Comparison of ENCODE assay signal across 17 cellular contexts in genomic region chr9:6922124-6922676, GRCh38.
"Had no signal": no experiment of that assay in that cellular context is flagged by ENCODE, and none has a peak within 500 bp of the region (broad histone marks: within the 10 kb centered on the region; RNA-seq: fewer than 3 reads in every experiment).

No MANE protein-coding gene starts in this region.

- H3K9me3 ChIP-seq: gastrocnemius medialis, right lobe of liver, thyroid gland had no signal

- H3K36me3 ChIP-seq: brain microvascular endothelial cell, gastrocnemius medialis, right lobe of liver, thyroid gland had no signal

- H3K27ac Mint-ChIP-seq: activated CD4-positive, alpha-beta T cell treated with anti-CD3 and anti-CD28 coated beads, Interleukin-2, amount 10 ng/mL, durations not matched to agents 7 days and 5 days; activated T-helper 1 cell treated with anti-CD3 and anti-CD28 coated beads, Interleukin-12 subunit alpha, Interleukin-12 subunit beta, Interleukin-2, Interleukin-4 antibody, amounts not matched to agents 30 ng/mL and 10 ng/mL and 1 ng/mL, durations not matched to agents 14 hours and 24 hours and 36 hours had no signal

- H3K79me2 ChIP-seq: parathyroid adenoma had no signal

- ATAC-seq: activated CD4-positive, CD25-positive, alpha-beta regulatory T cell treated with anti-CD3 and anti-CD28 coated beads, Interleukin-2, amount 50 U/mL, for 24 hours; gastrocnemius medialis; left lobe of liver; right lobe of liver had no signal

- H3K27me3 Mint-ChIP-seq: activated CD4-positive, alpha-beta T cell treated with anti-CD3 and anti-CD28 coated beads, Interleukin-2, amount 10 ng/mL, durations not matched to agents 7 days and 5 days had no signal

- H3K9ac ChIP-seq: parathyroid adenoma had no signal

- H3K4me2 ChIP-seq: smooth muscle cell had no signal

- H2AFZ ChIP-seq: parathyroid adenoma had no signal

- FAIRE-seq: endometrium, kidney, urothelium cell line had no signal

- H3K4me3 Mint-ChIP-seq: activated CD4-positive, alpha-beta T cell treated with anti-CD3 and anti-CD28 coated beads, Interleukin-2, amount 10 ng/mL, durations not matched to agents 7 days and 5 days; activated T-helper 1 cell treated with anti-CD3 and anti-CD28 coated beads, Interleukin-12 subunit alpha, Interleukin-12 subunit beta, Interleukin-2, Interleukin-4 antibody, amounts not matched to agents 30 ng/mL and 10 ng/mL and 1 ng/mL, durations not matched to agents 14 hours and 24 hours and 36 hours had no signal

- H3K4me3 ChIP-seq: coronary artery, gastrocnemius medialis, right lobe of liver, smooth muscle cell, thyroid gland had no signal

- H3K27me3 ChIP-seq: brain microvascular endothelial cell, gastrocnemius medialis, right lobe of liver, thyroid gland had no signal

- H3K4me1 ChIP-seq: gastrocnemius medialis, parathyroid adenoma, right lobe of liver had no signal

- DNase-seq: activated CD4-positive, alpha-beta T cell treated with anti-CD3 and anti-CD28 coated beads, Interleukin-2, amount 10 ng/mL, durations not matched to agents 7 days and 5 days; aorta; brain microvascular endothelial cell; gastrocnemius medialis; head of caudate nucleus; kidney; right lobe of liver; stimulated activated CD4-positive, alpha-beta T cell treated with anti-CD3 and anti-CD28 coated beads, Interleukin-4, amount 100 ng/mL, for 1 hour; thyroid gland had no signal

- H3K27ac ChIP-seq: brain microvascular endothelial cell, coronary artery, gastrocnemius medialis, parathyroid adenoma, right lobe of liver, thyroid gland had no signal
